ENCODE assay signal across 1 cellular context in the genomic region with DNA sequence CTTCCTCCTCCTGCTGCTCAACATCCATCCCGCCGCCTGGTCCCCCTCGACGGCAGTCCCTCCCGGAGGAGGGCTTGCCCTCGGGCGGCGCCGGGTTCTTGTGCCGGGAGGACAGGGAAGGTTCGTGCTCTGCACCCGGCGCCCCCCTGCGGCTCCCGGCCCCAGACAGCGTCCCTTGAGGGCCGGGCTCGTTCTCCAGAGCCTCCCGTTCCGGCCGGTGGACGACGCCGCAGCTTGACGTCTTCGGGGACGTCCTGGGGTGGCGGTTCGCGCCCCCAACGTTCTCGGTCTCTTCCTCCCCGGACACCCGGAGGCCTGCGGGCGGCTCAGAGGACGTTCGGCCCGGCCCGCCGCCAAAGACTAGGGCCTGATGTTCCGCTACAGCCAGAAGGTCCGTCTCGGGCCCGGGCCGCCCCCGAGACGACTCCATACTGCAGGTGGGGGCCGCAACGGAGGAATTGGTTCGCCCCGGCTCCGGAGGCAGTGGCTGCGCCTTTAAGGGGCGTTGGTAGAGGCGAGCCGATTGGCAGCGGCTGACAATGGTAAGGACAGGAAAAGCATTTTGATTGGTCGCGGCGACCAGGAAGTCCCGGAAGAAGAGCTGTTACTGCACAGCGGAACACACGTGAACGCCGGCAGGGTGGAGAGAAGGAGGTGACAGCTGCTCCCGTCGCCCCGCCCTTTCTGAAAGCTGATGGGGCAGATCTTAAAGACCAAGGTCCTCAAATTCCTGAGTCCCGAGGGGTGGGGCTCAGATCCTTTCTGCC.
A peak's percentile ranks its signal among the peaks of the same experiment; 100 is the strongest.
TF ChIP-seq lines count a peak whose summit lies in the region.

Gene BORCS6, minus strand, starts transcription at position 470 of the 767 bp plus-strand sequence. Its CDS starts 40 bp downstream, at position 430.

TF ChIP-seq in K562, 482 proteins besides CTCF, POLR2A, EP300 and RAD21 (continued from another document and continues in another):
- TF ChIP-seq POU5F1 (IDR thresholded peaks at IDR 0.05; ENCODE audit: borderline replicate concordance, low read depth, low read length, partially characterized antibody) (no peak), NCOA6 (IDR thresholded peaks at IDR 0.05) (peak; percentile 95), HMG20B (CRISPR knock-in tag; IDR thresholded peaks at IDR 0.05) (no peak), KAT7 (CRISPR knock-in tag; IDR thresholded peaks at IDR 0.05; ENCODE audit: borderline replicate concordance) (no peak), MGA (IDR thresholded peaks at IDR 0.05) (0 out of 2 replicates have a peak, but pooled peaks have one; percentile 52), ELF1 (tag; IDR thresholded peaks at IDR 0.05) (peak; percentile 91), PHF21A (IDR thresholded peaks at IDR 0.05; ENCODE audit: borderline replicate concordance, low read depth) (0 out of 2 replicates have a peak, but pooled peaks have one; percentile 39), EP400 (IDR thresholded peaks at IDR 0.05) (0 out of 2 replicates have a peak, but pooled peaks have one; percentile 46), CBX3 (IDR thresholded peaks at IDR 0.05; ENCODE audit: borderline replicate concordance in 1 of 2, low read length in 2 of 2) (no peak), ZNF133 (CRISPR knock-in tag; IDR thresholded peaks at IDR 0.05) (no peak), CBFA2T2 (conservative IDR thresholded peaks at IDR 0.05) (no peak), ZNF253 (CRISPR knock-in tag; conservative IDR thresholded peaks at IDR 0.05) (no peak), SRF (CRISPR knock-in tag; IDR thresholded peaks at IDR 0.05) (peak in 1 of 2 experiments; percentile 33; a peak in 1 of 4 replicates), HDAC3 (IDR thresholded peaks at IDR 0.05; ENCODE audit: borderline replicate concordance, partially characterized antibody) (no peak), HLTF (IDR thresholded peaks at IDR 0.05) (peak; percentile 22; the same call in 1 of the 2 replicates), RCOR1 (IDR thresholded peaks at IDR 0.05; ENCODE audit: borderline replicate concordance in 1 of 2, low read depth in 2 of 2, low read length in 2 of 2) (no peak), JUND (IDR thresholded peaks at IDR 0.05; ENCODE audit: borderline replicate concordance, low read depth, low read length) (0 out of 2 replicates have a peak, but pooled peaks have one; percentile 2), JUND (tag; IDR thresholded peaks at IDR 0.05; ENCODE audit: borderline replicate concordance, low read depth, low read length) (no peak; the same call in 2 of the 3 replicates), KAT8 (IDR thresholded peaks at IDR 0.05; ENCODE audit: low read depth) (no peak), ZNF280A (IDR thresholded peaks at IDR 0.05; ENCODE audit: low read depth, partially characterized antibody) (no peak), PHF8 (IDR thresholded peaks at IDR 0.05; ENCODE audit: borderline replicate concordance, low read length) (peak; percentile 54; the same call in 1 of the 2 replicates), ZNF311 (CRISPR knock-in tag; IDR thresholded peaks at IDR 0.05) (no peak), ZFP36 (IDR thresholded peaks at IDR 0.05; ENCODE audit: low read depth, low read length, partially characterized antibody) (no peak), ZNF830 (CRISPR knock-in tag; IDR thresholded peaks at IDR 0.05) (no peak), OTX1 (CRISPR knock-in tag; IDR thresholded peaks at IDR 0.05) (no peak), MTA3 (IDR thresholded peaks at IDR 0.05; ENCODE audit: borderline replicate concordance) (no peak), KHSRP (IDR thresholded peaks at IDR 0.05) (no peak), ELF2 (CRISPR knock-in tag; IDR thresholded peaks at IDR 0.05) (peak; percentile 77)
- TF ChIP-seq, protein P1, sequence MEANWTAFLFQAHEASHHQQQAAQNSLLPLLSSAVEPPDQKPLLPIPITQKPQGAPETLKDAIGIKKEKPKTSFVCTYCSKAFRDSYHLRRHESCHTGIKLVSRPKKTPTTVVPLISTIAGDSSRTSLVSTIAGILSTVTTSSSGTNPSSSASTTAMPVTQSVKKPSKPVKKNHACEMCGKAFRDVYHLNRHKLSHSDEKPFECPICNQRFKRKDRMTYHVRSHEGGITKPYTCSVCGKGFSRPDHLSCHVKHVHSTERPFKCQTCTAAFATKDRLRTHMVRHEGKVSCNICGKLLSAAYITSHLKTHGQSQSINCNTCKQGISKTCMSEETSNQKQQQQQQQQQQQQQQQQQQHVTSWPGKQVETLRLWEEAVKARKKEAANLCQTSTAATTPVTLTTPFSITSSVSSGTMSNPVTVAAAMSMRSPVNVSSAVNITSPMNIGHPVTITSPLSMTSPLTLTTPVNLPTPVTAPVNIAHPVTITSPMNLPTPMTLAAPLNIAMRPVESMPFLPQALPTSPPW (CRISPR knock-in tag; IDR thresholded peaks at IDR 0.05) = peak; percentile 28
- TF ChIP-seq, protein P2, sequence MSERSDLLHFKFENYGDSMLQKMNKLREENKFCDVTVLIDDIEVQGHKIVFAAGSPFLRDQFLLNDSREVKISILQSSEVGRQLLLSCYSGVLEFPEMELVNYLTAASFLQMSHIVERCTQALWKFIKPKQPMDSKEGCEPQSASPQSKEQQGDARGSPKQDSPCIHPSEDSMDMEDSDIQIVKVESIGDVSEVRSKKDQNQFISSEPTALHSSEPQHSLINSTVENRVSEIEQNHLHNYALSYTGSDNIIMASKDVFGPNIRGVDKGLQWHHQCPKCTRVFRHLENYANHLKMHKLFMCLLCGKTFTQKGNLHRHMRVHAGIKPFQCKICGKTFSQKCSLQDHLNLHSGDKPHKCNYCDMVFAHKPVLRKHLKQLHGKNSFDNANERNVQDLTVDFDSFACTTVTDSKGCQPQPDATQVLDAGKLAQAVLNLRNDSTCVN (CRISPR knock-in tag; IDR thresholded peaks at IDR 0.05) = no peak
- TF ChIP-seq, protein P3, sequence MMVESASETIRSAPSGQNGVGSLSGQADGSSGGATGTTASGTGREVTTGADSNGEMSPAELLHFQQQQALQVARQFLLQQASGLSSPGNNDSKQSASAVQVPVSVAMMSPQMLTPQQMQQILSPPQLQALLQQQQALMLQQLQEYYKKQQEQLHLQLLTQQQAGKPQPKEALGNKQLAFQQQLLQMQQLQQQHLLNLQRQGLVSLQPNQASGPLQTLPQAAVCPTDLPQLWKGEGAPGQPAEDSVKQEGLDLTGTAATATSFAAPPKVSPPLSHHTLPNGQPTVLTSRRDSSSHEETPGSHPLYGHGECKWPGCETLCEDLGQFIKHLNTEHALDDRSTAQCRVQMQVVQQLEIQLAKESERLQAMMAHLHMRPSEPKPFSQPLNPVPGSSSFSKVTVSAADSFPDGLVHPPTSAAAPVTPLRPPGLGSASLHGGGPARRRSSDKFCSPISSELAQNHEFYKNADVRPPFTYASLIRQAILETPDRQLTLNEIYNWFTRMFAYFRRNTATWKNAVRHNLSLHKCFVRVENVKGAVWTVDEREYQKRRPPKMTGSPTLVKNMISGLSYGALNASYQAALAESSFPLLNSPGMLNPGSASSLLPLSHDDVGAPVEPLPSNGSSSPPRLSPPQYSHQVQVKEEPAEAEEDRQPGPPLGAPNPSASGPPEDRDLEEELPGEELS (CRISPR knock-in tag; IDR thresholded peaks at IDR 0.05; ENCODE audit: borderline replicate concordance) = no peak
- TF ChIP-seq, protein P4, sequence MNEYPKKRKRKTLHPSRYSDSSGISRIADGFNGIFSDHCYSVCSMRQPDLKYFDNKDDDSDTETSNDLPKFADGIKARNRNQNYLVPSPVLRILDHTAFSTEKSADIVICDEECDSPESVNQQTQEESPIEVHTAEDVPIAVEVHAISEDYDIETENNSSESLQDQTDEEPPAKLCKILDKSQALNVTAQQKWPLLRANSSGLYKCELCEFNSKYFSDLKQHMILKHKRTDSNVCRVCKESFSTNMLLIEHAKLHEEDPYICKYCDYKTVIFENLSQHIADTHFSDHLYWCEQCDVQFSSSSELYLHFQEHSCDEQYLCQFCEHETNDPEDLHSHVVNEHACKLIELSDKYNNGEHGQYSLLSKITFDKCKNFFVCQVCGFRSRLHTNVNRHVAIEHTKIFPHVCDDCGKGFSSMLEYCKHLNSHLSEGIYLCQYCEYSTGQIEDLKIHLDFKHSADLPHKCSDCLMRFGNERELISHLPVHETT (CRISPR knock-in tag; conservative IDR thresholded peaks at IDR 0.05 in 1 of 2, IDR thresholded peaks at IDR 0.05 in 1 of 2) = no peak; a peak in 1 of 4 replicates
- TF ChIP-seq, protein P5, sequence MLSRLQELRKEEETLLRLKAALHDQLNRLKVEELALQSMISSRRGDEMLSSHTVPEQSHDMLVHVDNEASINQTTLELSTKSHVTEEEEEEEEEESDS (CRISPR knock-in tag; IDR thresholded peaks at IDR 0.05) = no peak
